Comparison of ENCODE assay signal across 9 cellular contexts in genomic region chr1:47129489-47130225, GRCh38. TPM values are rescaled to one million over a fixed set of nuclear protein-coding genes. Genes with fewer than 3 reads are reported as not detected.
"Had no signal": no experiment of that assay in that cellular context is flagged by ENCODE, and none has a peak within 500 bp of the region (broad histone marks: within the 10 kb centered on the region; RNA-seq: fewer than 3 reads in every experiment).

No MANE protein-coding gene starts in this region.

RNA-seq across cellular contexts. Expression of gene CYP4A22, which starts 7.6 kb away (rescaled TPM):
- total RNA-seq: activated CD4-positive, alpha-beta T cell treated with anti-CD3 and anti-CD28 coated beads for 36 hours; activated CD4-positive, alpha-beta T cell treated with anti-CD3 and anti-CD28 coated beads, Interleukin-2, amount 10 ng/mL, durations not matched to agents 7 days and 5 days; activated CD8-positive, alpha-beta T cell treated with anti-CD3 and anti-CD28 coated beads, Interleukin-2, amount 10 ng/mL, durations not matched to agents 7 days and 5 days; activated naive CD8-positive, alpha-beta T cell treated with anti-CD3 and anti-CD28 coated beads, Interleukin-2, amount 10 ng/mL, durations not matched to agents 7 days and 5 days; activated T-helper 2 cell treated with anti-CD3 and anti-CD28 coated beads, Interferon-gamma antibody, Interleukin-2, Interleukin-4, amounts not matched to agents 10 μg/mL and 5 μg/mL and 100 μg/mL, durations not matched to agents 14 hours and 24 hours and 36 hours; ascending aorta; PC-3; SJSA1 had no signal
- polyA plus RNA-seq: SK-N-SH had no signal
